ENCODE assay signal across 9 cellular contexts in genomic region chr5:108818613-108819272, GRCh38.
DNase-seq lines count a peak whose midpoint lies in the region; ATAC-seq and TF ChIP-seq lines count a peak whose summit lies in the region.
"Had no signal": no experiment of that assay in that cellular context is flagged by ENCODE, and none has a peak within 500 bp of the region (broad histone marks: within the 10 kb centered on the region; RNA-seq: fewer than 3 reads in every experiment).

No MANE protein-coding gene starts in this region.

- CTCF ChIA-PET in CD8-positive, alpha-beta T cell (lab: Charles Lee) = no interaction called here

- H3K23ac ChIP-seq in mesenchymal stem cell (ENCODE audit: low read length in 2 of 2) = no peak overlapping the region

- H3K27me3 Mint-ChIP-seq in CD8-positive, alpha-beta T cell (ENCODE audit: low read depth) = no peaks in the 10 kb centered on the region

- no peaks in the 10 kb centered on the region for H3F3A ChIP-seq in smooth muscle cell (ENCODE audit: low read depth)

- H4K91ac ChIP-seq in mesenchymal stem cell (ENCODE audit: low read length) = no peak overlapping the region

- H3K4ac ChIP-seq in mesenchymal stem cell (ENCODE audit: low read depth in 1 of 2, low read length in 2 of 2) = no peak overlapping the region

- peak; percentile 92 for ATAC-seq in GM18873 (IDR thresholded peaks at IDR 0.05; ENCODE audit: low FRiP score, unreplicated experiment)
- peak; percentile 100 for ATAC-seq in HG02610 (IDR thresholded peaks at IDR 0.05; ENCODE audit: unreplicated experiment)
- no peak for ATAC-seq in CD8-positive, alpha-beta T cell

- intact Hi-C loops in CD8-positive, alpha-beta T cell (cut with DNase I, micrococcal nuclease) = no loop called here

- no peaks in the 10 kb centered on the region for H3K27me3 ChIP-seq in mesenchymal stem cell (ENCODE audit: control insufficient read depth in 1 of 2, insufficient read depth in 1 of 2, low read length in 2 of 2)
- H3K27me3 ChIP-seq in smooth muscle cell (ENCODE audit: low read depth) = no peaks in the 10 kb centered on the region
- no peaks in the 10 kb centered on the region for H3K27me3 ChIP-seq in CD8-positive, alpha-beta T cell (ENCODE audit: insufficient read depth, low read length)
- H3K27me3 ChIP-seq: neutrophil had no signal

- H3K4me1 ChIP-seq in mesenchymal stem cell (ENCODE audit: control insufficient read depth, insufficient read depth, low read depth, low read length) = no peaks in the 10 kb centered on the region
- H3K4me1 ChIP-seq in smooth muscle cell (ENCODE audit: low read depth) = no peaks in the 10 kb centered on the region
- H3K4me1 ChIP-seq in CD8-positive, alpha-beta T cell (ENCODE audit: insufficient read depth, low read length) = no peaks in the 10 kb centered on the region

- no peak overlapping the region for H3K4me2 ChIP-seq in mesenchymal stem cell (ENCODE audit: low read length, poor library complexity, severe bottlenecking)
- no peak overlapping the region for H3K4me2 ChIP-seq in smooth muscle cell

- no peak overlapping the region for H2BK5ac ChIP-seq in mesenchymal stem cell (ENCODE audit: low read depth, low read length, poor library complexity, severe bottlenecking)

- H3K27ac Mint-ChIP-seq in CD8-positive, alpha-beta T cell = no peak overlapping the region

- POLR2A ChIA-PET in CD8-positive, alpha-beta T cell (lab: Charles Lee) = no interaction called here

- H2BK15ac ChIP-seq in mesenchymal stem cell (ENCODE audit: low read depth, poor library complexity, severe bottlenecking) = no peak overlapping the region

- H3K4me3 Mint-ChIP-seq in CD8-positive, alpha-beta T cell = no peak overlapping the region

- H2BK12ac ChIP-seq in mesenchymal stem cell (ENCODE audit: low read length in 2 of 2) = no peak overlapping the region

- H3K4me3 ChIP-seq in mesenchymal stem cell (ENCODE audit: insufficient read depth in 1 of 2, low read depth in 1 of 2, low read length in 2 of 2) (no peak overlapping the region), smooth muscle cell (no peak overlapping the region)
- no peak overlapping the region for H3K4me3 ChIP-seq in CD8-positive, alpha-beta T cell (ENCODE audit: low read depth, low read length)

- peaks cover 17% of the 10 kb centered on the region for H3K79me2 ChIP-seq in smooth muscle cell (ENCODE audit: low read depth)

- TF ChIP-seq CTCF in smooth muscle cell (IDR thresholded peaks at IDR 0.05; ENCODE audit: borderline replicate concordance, insufficient read depth, poor library complexity, severe bottlenecking) = no peak
- no peak for TF ChIP-seq CTCF in CD8-positive, alpha-beta T cell (IDR thresholded peaks at IDR 0.05)

- H3K4me1 Mint-ChIP-seq in CD8-positive, alpha-beta T cell (ENCODE audit: low read depth) = no peaks in the 10 kb centered on the region

- H3K9ac ChIP-seq in mesenchymal stem cell (ENCODE audit: low read length) (peak overlapping the region; percentile 44), smooth muscle cell (ENCODE audit: low read depth) (no peak overlapping the region)

- 94% methylated on average over 5 of the region's 5 CpGs for WGBS in mesenchymal stem cell
- 97% methylated on average over 5 of the region's 5 CpGs for WGBS in smooth muscle cell (ENCODE audit: low lambda C conversion rate)

- H3K14ac ChIP-seq in mesenchymal stem cell (ENCODE audit: low read length in 2 of 2) = no peak overlapping the region

- DNase-seq in NCI-H226 (peak; percentile 72), mesenchymal stem cell (peak; percentile 41), smooth muscle cell (lab: John Stamatoyannopoulos, UW; ENCODE audit: unreplicated experiment) (no peak)
- no peak for DNase-seq in effector CD8-positive, alpha-beta T cell (lab: John Stamatoyannopoulos, UW)
- DNase-seq in CD8-positive, alpha-beta T cell = no peak
- DNase-seq: anterior cingulate cortex had no signal

- H3K18ac ChIP-seq in mesenchymal stem cell (ENCODE audit: low read depth in 1 of 2, low read length in 2 of 2) = no peak overlapping the region

- no peak overlapping the region for H4K8ac ChIP-seq in mesenchymal stem cell (ENCODE audit: low read length)

- H3K36me3 ChIP-seq in mesenchymal stem cell (ENCODE audit: control insufficient read depth in 1 of 2, insufficient read depth in 2 of 2, low read depth in 1 of 2, low read length in 2 of 2) = no peaks in the 10 kb centered on the region
- H3K36me3 ChIP-seq in smooth muscle cell (ENCODE audit: low read depth) = no peaks in the 10 kb centered on the region
- H3K36me3 ChIP-seq in CD8-positive, alpha-beta T cell (ENCODE audit: insufficient read depth, low read length) = no peaks in the 10 kb centered on the region
- H3K36me3 ChIP-seq: neutrophil had no signal

- peaks cover 2% of the 10 kb centered on the region for H3K9me3 Mint-ChIP-seq in CD8-positive, alpha-beta T cell

- H4K20me1 ChIP-seq in smooth muscle cell (ENCODE audit: low read depth) = peaks cover 8% of the 10 kb centered on the region

- H3K36me3 Mint-ChIP-seq in CD8-positive, alpha-beta T cell = no peaks in the 10 kb centered on the region

- H3K27ac ChIP-seq in mesenchymal stem cell (ENCODE audit: low read length, poor library complexity, severe bottlenecking) (no peak overlapping the region), smooth muscle cell (ENCODE audit: low read depth) (no peak overlapping the region)
- H3K27ac ChIP-seq in CD8-positive, alpha-beta T cell (ENCODE audit: low read depth, low read length) = no peak overlapping the region
- H3K27ac ChIP-seq: neutrophil had no signal

- no peaks in the 10 kb centered on the region for H3K9me3 ChIP-seq in mesenchymal stem cell (ENCODE audit: control insufficient read depth, low read length)
- no peaks in the 10 kb centered on the region for H3K9me3 ChIP-seq in smooth muscle cell (replicated peaks; ENCODE audit: low read depth)
- H3K9me3 ChIP-seq in CD8-positive, alpha-beta T cell (ENCODE audit: low read length) = no peaks in the 10 kb centered on the region
- H3K9me3 ChIP-seq: neutrophil had no signal

- no peak overlapping the region for H2BK120ac ChIP-seq in mesenchymal stem cell (ENCODE audit: low read depth, low read length)

- H3K79me1 ChIP-seq in mesenchymal stem cell (replicated peaks; ENCODE audit: low read length, poor library complexity, severe bottlenecking) = peaks cover 12% of the 10 kb centered on the region

- H2AFZ ChIP-seq in mesenchymal stem cell (ENCODE audit: low read depth, low read length) = no peak overlapping the region
- no peak overlapping the region for H2AFZ ChIP-seq in smooth muscle cell (ENCODE audit: low read depth)

- no peak overlapping the region for H2AK5ac ChIP-seq in mesenchymal stem cell (ENCODE audit: low read length, severe bottlenecking)

Comparison
In these comparisons a context has a peak if more than half of its experiments do, and no peak if none do; other contexts are left out.
1. DNase-seq: peak in NCI-H226 (single experiment) and mesenchymal stem cell (single experiment); none in smooth muscle cell (single experiment), effector CD8-positive, alpha-beta T cell (single experiment) and CD8-positive, alpha-beta T cell (0 of 7).